In the genomic region with DNA sequence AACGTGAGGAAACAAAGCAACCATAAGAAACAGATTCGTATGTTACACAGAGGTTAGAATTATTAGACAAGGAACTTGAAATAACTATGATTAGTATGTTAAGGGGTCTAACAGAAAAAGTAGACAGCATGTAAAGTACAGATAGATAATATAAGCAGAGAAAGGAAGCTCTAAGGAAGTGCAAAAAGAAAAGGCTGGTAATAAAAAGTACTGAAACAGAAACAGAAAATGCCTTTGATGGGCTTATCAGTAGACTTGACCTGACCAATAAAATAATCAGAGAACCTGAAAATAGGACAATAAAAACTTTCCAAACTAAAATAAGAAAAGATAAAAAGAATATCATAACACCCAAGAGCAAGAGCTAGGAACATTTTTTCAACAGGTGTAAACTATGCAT, we compare ENCODE assay signal across 34 cellular contexts.
"Had no signal": no experiment of that assay in that cellular context is flagged by ENCODE, and none has a peak within 500 bp of the region (broad histone marks: within the 10 kb centered on the region; RNA-seq: fewer than 3 reads in every experiment).

No MANE protein-coding gene starts in this region.

- DNase-seq: activated B cell treated with CpG ODN at 0.5 μM for 24 hours; activated CD4-positive, alpha-beta memory T cell treated with anti-CD3 and anti-CD28 coated beads for 36 hours; activated CD4-positive, alpha-beta T cell treated with anti-CD3 and anti-CD28 coated beads for 4 hours; activated CD4-positive, alpha-beta T cell treated with anti-CD3 and anti-CD28 coated beads, Interleukin-2, amount 10 ng/mL, durations not matched to agents 24 days and 14 days; activated CD4-positive, alpha-beta T cell treated with anti-CD3 and anti-CD28 coated beads, Interleukin-2, amount 50 U/mL, for 1 hour; activated CD4-positive, alpha-beta T cell treated with anti-CD3 and anti-CD28 coated beads, Interleukin-2, amount 50 U/mL, for 4 hours; activated CD4-positive, CD25-positive, alpha-beta regulatory T cell treated with anti-CD3 and anti-CD28 coated beads, Interleukin-2, amount 50 U/mL, for 72 hours; activated CD8-positive, alpha-beta memory T cell treated with anti-CD3 and anti-CD28 coated beads, Interleukin-2, amount 50 U/mL, for 4 hours; activated CD8-positive, alpha-beta T cell treated with anti-CD3 and anti-CD28 coated beads for 36 hours; activated effector memory CD4-positive, alpha-beta T cell treated with anti-CD3 and anti-CD28 coated beads, Interleukin-2, amount 50 U/mL, for 16 hours; activated gamma-delta T cell treated with Interleukin-2 at 50 U/mL for 16 hours; activated naive CD4-positive, alpha-beta T cell; activated naive CD4-positive, alpha-beta T cell treated with anti-CD3 and anti-CD28 coated beads for 36 hours; activated naive CD4-positive, alpha-beta T cell treated with anti-CD3 and anti-CD28 coated beads, Interleukin-2, amount 50 U/mL, for 16 hours; activated naive CD8-positive, alpha-beta T cell treated with anti-CD3 and anti-CD28 coated beads for 36 hours; activated T-cell treated with anti-CD3 and anti-CD28 coated beads, Interleukin-2, amount 50 U/mL, for 24 hours; activated T-cell treated with anti-CD3 and anti-CD28 coated beads, Interleukin-2, amount 50 U/mL, for 48 hours; adrenal gland; amniotic stem cell; aorta; caudate nucleus; cerebellar nuclear complex; T-helper 1 cell; T-helper 2 cell; T-helper 9 cell had no signal

- H3K36me3 ChIP-seq: adrenal gland, cardiac muscle cell had no signal

- H3K27me3 Mint-ChIP-seq: activated B cell treated with CpG ODN at 0.5 μM for 24 hours; activated CD4-positive, alpha-beta memory T cell treated with anti-CD3 and anti-CD28 coated beads for 36 hours; activated CD4-positive, alpha-beta T cell treated with anti-CD3 and anti-CD28 coated beads, Interleukin-2, amount 10 ng/mL, durations not matched to agents 24 days and 14 days; activated CD8-positive, alpha-beta T cell treated with anti-CD3 and anti-CD28 coated beads for 36 hours; activated naive CD8-positive, alpha-beta T cell treated with anti-CD3 and anti-CD28 coated beads for 36 hours; activated T-cell treated with anti-CD3 and anti-CD28 coated beads, Interleukin-2, amount 50 U/mL, for 24 hours; central memory CD8-positive, alpha-beta T cell had no signal

- H3K9me3 Mint-ChIP-seq: activated CD4-positive, alpha-beta memory T cell treated with anti-CD3 and anti-CD28 coated beads for 36 hours; activated CD4-positive, alpha-beta T cell treated with anti-CD3 and anti-CD28 coated beads, Interleukin-2, amount 10 ng/mL, durations not matched to agents 24 days and 14 days; activated CD8-positive, alpha-beta T cell treated with anti-CD3 and anti-CD28 coated beads for 36 hours; activated naive CD4-positive, alpha-beta T cell treated with anti-CD3 and anti-CD28 coated beads for 36 hours; T-helper 1 cell treated with Interleukin-12 subunit alpha and Interleukin-12 subunit beta and Interleukin-4 antibody, amounts not matched to agents 30 μg/mL and 1 μg/mL, for 36 hours; T-helper 2 cell treated with Interferon-gamma antibody and Interleukin-4, amounts not matched to agents 5 μg/mL and 100 μg/mL, for 36 hours had no signal

- H3K36me3 Mint-ChIP-seq: activated CD4-positive, alpha-beta memory T cell treated with anti-CD3 and anti-CD28 coated beads for 36 hours; activated naive CD4-positive, alpha-beta T cell treated with anti-CD3 and anti-CD28 coated beads, Interleukin-2, amount 50 U/mL, for 72 hours; activated naive CD8-positive, alpha-beta T cell treated with anti-CD3 and anti-CD28 coated beads for 36 hours had no signal

- H3K4me3 ChIP-seq: adrenal gland, cardiac muscle cell had no signal

- H3K4me1 Mint-ChIP-seq: activated B cell treated with CpG ODN at 0.5 μM for 24 hours; activated CD4-positive, alpha-beta T cell treated with anti-CD3 and anti-CD28 coated beads, Interleukin-2, amount 10 ng/mL, durations not matched to agents 24 days and 14 days; activated naive CD8-positive, alpha-beta T cell treated with anti-CD3 and anti-CD28 coated beads for 36 hours; central memory CD8-positive, alpha-beta T cell had no signal

- ATAC-seq: activated CD8-positive, alpha-beta T cell treated with anti-CD3 and anti-CD28 coated beads for 36 hours; activated naive CD4-positive, alpha-beta T cell treated with anti-CD3 and anti-CD28 coated beads, Interleukin-2, amount 50 U/mL, for 72 hours had no signal

- H3K27ac Mint-ChIP-seq: activated B cell treated with CpG ODN at 0.5 μM for 24 hours; activated CD4-positive, alpha-beta memory T cell treated with anti-CD3 and anti-CD28 coated beads for 36 hours; activated CD4-positive, alpha-beta T cell treated with anti-CD3 and anti-CD28 coated beads, Interleukin-2, amount 10 ng/mL, durations not matched to agents 24 days and 14 days; activated CD8-positive, alpha-beta T cell treated with anti-CD3 and anti-CD28 coated beads for 36 hours; activated naive CD4-positive, alpha-beta T cell treated with anti-CD3 and anti-CD28 coated beads for 36 hours; activated naive CD4-positive, alpha-beta T cell treated with anti-CD3 and anti-CD28 coated beads, Interleukin-2, amount 50 U/mL, for 72 hours; activated naive CD8-positive, alpha-beta T cell treated with anti-CD3 and anti-CD28 coated beads for 36 hours; activated T-cell treated with anti-CD3 and anti-CD28 coated beads, Interleukin-2, amount 50 U/mL, for 24 hours; brain; T-helper 1 cell treated with Interleukin-12 subunit alpha and Interleukin-12 subunit beta and Interleukin-4 antibody, amounts not matched to agents 30 μg/mL and 1 μg/mL, for 36 hours; T-helper 2 cell treated with Interferon-gamma antibody and Interleukin-4, amounts not matched to agents 5 μg/mL and 100 μg/mL, for 36 hours had no signal

- H3K4me3 Mint-ChIP-seq: activated B cell treated with CpG ODN at 0.5 μM for 24 hours; activated CD4-positive, alpha-beta memory T cell treated with anti-CD3 and anti-CD28 coated beads for 36 hours; activated CD4-positive, alpha-beta T cell treated with anti-CD3 and anti-CD28 coated beads, Interleukin-2, amount 10 ng/mL, durations not matched to agents 24 days and 14 days; activated CD8-positive, alpha-beta T cell treated with anti-CD3 and anti-CD28 coated beads for 36 hours; activated naive CD4-positive, alpha-beta T cell treated with anti-CD3 and anti-CD28 coated beads for 36 hours; activated naive CD8-positive, alpha-beta T cell treated with anti-CD3 and anti-CD28 coated beads for 36 hours; activated T-cell treated with anti-CD3 and anti-CD28 coated beads, Interleukin-2, amount 50 U/mL, for 24 hours; brain; central memory CD8-positive, alpha-beta T cell; T-helper 1 cell treated with Interleukin-12 subunit alpha and Interleukin-12 subunit beta and Interleukin-4 antibody, amounts not matched to agents 30 μg/mL and 1 μg/mL, for 36 hours; T-helper 2 cell treated with Interferon-gamma antibody and Interleukin-4, amounts not matched to agents 5 μg/mL and 100 μg/mL, for 36 hours had no signal

- H3K27me3 ChIP-seq: adrenal gland, cardiac muscle cell had no signal

- H3K4me1 ChIP-seq: adrenal gland had no signal

- H3K27ac ChIP-seq: adrenal gland, cardiac muscle cell, VCaP had no signal

- H3K9me3 ChIP-seq: adrenal gland had no signal

- FAIRE-seq: bronchial epithelial cell, TTC549 had no signal
